In the genomic region with DNA sequence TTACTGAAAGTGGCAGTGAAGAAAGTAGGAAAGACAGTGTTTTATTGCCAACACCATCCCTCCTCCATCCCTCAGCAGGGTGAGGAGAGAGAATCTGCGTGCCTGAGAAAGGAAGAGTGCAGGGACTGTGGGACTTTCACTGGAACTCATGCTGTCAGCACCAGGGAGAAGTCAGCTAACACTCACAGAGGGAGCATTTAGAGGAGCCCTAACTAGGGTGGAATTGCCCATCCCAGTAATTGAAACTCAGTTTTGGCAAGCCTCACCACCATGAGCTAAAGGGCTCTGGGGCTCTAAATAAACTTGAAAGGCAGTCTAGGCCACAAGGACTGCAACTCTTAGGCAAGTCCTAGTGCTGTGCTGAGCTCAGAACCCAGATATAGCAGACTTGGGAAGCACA, we compare ENCODE assay signal across 25 cellular contexts.
"Had no signal": no experiment of that assay in that cellular context is flagged by ENCODE, and none has a peak within 500 bp of the region (broad histone marks: within the 10 kb centered on the region; RNA-seq: fewer than 3 reads in every experiment).

No MANE protein-coding gene starts in this region.

- H3K27me3 ChIP-seq: hepatocyte, transverse colon had no signal

- FAIRE-seq: endometrium, kidney had no signal

- H3K4me3 ChIP-seq: hepatocyte, lung, psoas muscle, skin epidermis, thoracic aorta, transverse colon had no signal

- H3K79me2 ChIP-seq: hepatocyte had no signal

- H3K36me3 ChIP-seq: thoracic aorta, transverse colon had no signal

- H3K4me2 ChIP-seq: hepatocyte had no signal

- H2AFZ ChIP-seq: hepatocyte had no signal

- H3K4me1 ChIP-seq: psoas muscle, transverse colon had no signal

- DNase-seq: effector memory CD4-positive, alpha-beta T cell; foreskin melanocyte; head of caudate nucleus; kidney; left cardiac atrium; left ventricle myocardium superior; mesenchymal stem cell; midbrain; naive thymus-derived CD4-positive, alpha-beta T cell; nephron progenitor cell; psoas muscle; retina; stimulated activated CD4-positive, alpha-beta T cell treated with anti-CD3 and anti-CD28 coated beads, Interleukin-2, amount 100 ng/mL, for 24 hours; stimulated activated CD4-positive, alpha-beta T cell treated with anti-CD3 and anti-CD28 coated beads, Interleukin-4, amount 100 ng/mL, for 4 hours; stimulated activated naive B cell treated with anti-CD40 and anti-IgM and Interleukin-4, amounts not matched to agents 10 μg/mL and 1 μg/mL and 100 μg/mL, for 72 hours; stimulated activated naive CD8-positive, alpha-beta T cell treated with anti-CD3 and anti-CD28 coated beads, Interleukin-15, amount 100 ng/mL, for 72 hours; substantia nigra; transverse colon had no signal

- ATAC-seq: esophagus mucosa; left cardiac atrium; left ventricle myocardium superior; naive thymus-derived CD4-positive, alpha-beta T cell; psoas muscle; sciatic nerve; stimulated activated naive B cell treated with anti-CD40 and anti-IgM and Interleukin-4, amounts not matched to agents 10 μg/mL and 1 μg/mL and 100 μg/mL, for 72 hours; stimulated activated naive CD8-positive, alpha-beta T cell treated with anti-CD3 and anti-CD28 coated beads, Interleukin-15, amount 100 ng/mL, for 72 hours had no signal

- H3K9me3 ChIP-seq: psoas muscle, thoracic aorta, transverse colon had no signal

- H3K27ac ChIP-seq: hepatocyte, psoas muscle, skin epidermis, thoracic aorta, transverse colon had no signal
